In genomic region chr6:31958741-31959739, GRCh38 we compare ENCODE assay signal across 1 cellular context.
A peak's percentile ranks its signal among the peaks of the same experiment; 100 is the strongest.
TF ChIP-seq lines count a peak whose summit lies in the region.

A gene with protein sequence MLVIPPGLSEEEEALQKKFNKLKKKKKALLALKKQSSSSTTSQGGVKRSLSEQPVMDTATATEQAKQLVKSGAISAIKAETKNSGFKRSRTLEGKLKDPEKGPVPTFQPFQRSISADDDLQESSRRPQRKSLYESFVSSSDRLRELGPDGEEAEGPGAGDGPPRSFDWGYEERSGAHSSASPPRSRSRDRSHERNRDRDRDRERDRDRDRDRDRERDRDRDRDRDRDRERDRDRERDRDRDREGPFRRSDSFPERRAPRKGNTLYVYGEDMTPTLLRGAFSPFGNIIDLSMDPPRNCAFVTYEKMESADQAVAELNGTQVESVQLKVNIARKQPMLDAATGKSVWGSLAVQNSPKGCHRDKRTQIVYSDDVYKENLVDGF (minus strand): TSS chr6:31958971. CDS start chr6:31958446, 525 bp downstream.
Gene SKIC2, plus strand, starts transcription at chr6:31959175. Its CDS starts 18 bp downstream, at chr6:31959193.

TF ChIP-seq in HepG2, 621 proteins besides CTCF, POLR2A, EP300 and RAD21 (continued from another document and continues in another):
- TF ChIP-seq PAXIP1 (CRISPR knock-in tag; conservative IDR thresholded peaks at IDR 0.05), result peak; percentile 77
- peak; percentile 94 for TF ChIP-seq ZMYM4 (CRISPR knock-in tag; IDR thresholded peaks at IDR 0.05)
- TF ChIP-seq, protein P1, sequence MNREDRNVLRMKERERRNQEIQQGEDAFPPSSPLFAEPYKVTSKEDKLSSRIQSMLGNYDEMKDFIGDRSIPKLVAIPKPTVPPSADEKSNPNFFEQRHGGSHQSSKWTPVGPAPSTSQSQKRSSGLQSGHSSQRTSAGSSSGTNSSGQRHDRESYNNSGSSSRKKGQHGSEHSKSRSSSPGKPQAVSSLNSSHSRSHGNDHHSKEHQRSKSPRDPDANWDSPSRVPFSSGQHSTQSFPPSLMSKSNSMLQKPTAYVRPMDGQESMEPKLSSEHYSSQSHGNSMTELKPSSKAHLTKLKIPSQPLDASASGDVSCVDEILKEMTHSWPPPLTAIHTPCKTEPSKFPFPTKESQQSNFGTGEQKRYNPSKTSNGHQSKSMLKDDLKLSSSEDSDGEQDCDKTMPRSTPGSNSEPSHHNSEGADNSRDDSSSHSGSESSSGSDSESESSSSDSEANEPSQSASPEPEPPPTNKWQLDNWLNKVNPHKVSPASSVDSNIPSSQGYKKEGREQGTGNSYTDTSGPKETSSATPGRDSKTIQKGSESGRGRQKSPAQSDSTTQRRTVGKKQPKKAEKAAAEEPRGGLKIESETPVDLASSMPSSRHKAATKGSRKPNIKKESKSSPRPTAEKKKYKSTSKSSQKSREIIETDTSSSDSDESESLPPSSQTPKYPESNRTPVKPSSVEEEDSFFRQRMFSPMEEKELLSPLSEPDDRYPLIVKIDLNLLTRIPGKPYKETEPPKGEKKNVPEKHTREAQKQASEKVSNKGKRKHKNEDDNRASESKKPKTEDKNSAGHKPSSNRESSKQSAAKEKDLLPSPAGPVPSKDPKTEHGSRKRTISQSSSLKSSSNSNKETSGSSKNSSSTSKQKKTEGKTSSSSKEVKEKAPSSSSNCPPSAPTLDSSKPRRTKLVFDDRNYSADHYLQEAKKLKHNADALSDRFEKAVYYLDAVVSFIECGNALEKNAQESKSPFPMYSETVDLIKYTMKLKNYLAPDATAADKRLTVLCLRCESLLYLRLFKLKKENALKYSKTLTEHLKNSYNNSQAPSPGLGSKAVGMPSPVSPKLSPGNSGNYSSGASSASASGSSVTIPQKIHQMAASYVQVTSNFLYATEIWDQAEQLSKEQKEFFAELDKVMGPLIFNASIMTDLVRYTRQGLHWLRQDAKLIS (CRISPR knock-in tag; IDR thresholded peaks at IDR 0.05), result no peak
- peak; percentile 82 for TF ChIP-seq POLR2AphosphoS5 (IDR thresholded peaks at IDR 0.05; ENCODE audit: low read depth, low read length)
- TF ChIP-seq, protein P2, sequence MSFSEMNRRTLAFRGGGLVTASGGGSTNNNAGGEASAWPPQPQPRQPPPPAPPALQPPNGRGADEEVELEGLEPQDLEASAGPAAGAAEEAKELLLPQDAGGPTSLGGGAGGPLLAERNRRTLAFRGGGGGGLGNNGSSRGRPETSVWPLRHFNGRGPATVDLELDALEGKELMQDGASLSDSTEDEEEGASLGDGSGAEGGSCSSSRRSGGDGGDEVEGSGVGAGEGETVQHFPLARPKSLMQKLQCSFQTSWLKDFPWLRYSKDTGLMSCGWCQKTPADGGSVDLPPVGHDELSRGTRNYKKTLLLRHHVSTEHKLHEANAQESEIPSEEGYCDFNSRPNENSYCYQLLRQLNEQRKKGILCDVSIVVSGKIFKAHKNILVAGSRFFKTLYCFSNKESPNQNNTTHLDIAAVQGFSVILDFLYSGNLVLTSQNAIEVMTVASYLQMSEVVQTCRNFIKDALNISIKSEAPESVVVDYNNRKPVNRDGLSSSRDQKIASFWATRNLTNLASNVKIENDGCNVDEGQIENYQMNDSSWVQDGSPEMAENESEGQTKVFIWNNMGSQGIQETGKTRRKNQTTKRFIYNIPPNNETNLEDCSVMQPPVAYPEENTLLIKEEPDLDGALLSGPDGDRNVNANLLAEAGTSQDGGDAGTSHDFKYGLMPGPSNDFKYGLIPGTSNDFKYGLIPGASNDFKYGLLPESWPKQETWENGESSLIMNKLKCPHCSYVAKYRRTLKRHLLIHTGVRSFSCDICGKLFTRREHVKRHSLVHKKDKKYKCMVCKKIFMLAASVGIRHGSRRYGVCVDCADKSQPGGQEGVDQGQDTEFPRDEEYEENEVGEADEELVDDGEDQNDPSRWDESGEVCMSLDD (CRISPR knock-in tag; IDR thresholded peaks at IDR 0.05; ENCODE audit: borderline replicate concordance), result peak; percentile 69; the same call in 1 of the 2 replicates
- TF ChIP-seq ZNF501 (CRISPR knock-in tag; IDR thresholded peaks at IDR 0.05), result peak; percentile 98
- TF ChIP-seq MAFF (IDR thresholded peaks at IDR 0.05; ENCODE audit: low read depth, low read length), result no peak
- peak; percentile 79 for TF ChIP-seq RFX3 (CRISPR knock-in tag; IDR thresholded peaks at IDR 0.05)
- no peak for TF ChIP-seq ZNF10 (CRISPR knock-in tag; IDR thresholded peaks at IDR 0.05; ENCODE audit: borderline replicate concordance, low read depth)
- no peak; the same call in 1 of the 2 replicates for TF ChIP-seq ZNF879 (CRISPR knock-in tag; IDR thresholded peaks at IDR 0.05)
- no peak for TF ChIP-seq ZMYM3 (CRISPR knock-in tag; IDR thresholded peaks at IDR 0.05)
- 0 out of 2 replicates have a peak, but pooled peaks have one; percentile 1 for TF ChIP-seq ZNF276 (CRISPR knock-in tag; IDR thresholded peaks at IDR 0.05; ENCODE audit: low read depth)
- TF ChIP-seq ZNF674 (CRISPR knock-in tag; IDR thresholded peaks at IDR 0.05; ENCODE audit: low read depth), result 0 out of 2 replicates have a peak, but pooled peaks have one; percentile 64
- peak; percentile 96 for TF ChIP-seq SALL2 (CRISPR knock-in tag; IDR thresholded peaks at IDR 0.05)
- peak; percentile 93 for TF ChIP-seq YEATS4 (CRISPR knock-in tag; IDR thresholded peaks at IDR 0.05; ENCODE audit: borderline replicate concordance)
- TF ChIP-seq MTF2 (CRISPR knock-in tag; IDR thresholded peaks at IDR 0.05; ENCODE audit: borderline replicate concordance), result no peak
- TF ChIP-seq RFXAP (CRISPR knock-in tag; IDR thresholded peaks at IDR 0.05; ENCODE audit: borderline replicate concordance), result peak; percentile 95
- TF ChIP-seq PHF8 (CRISPR knock-in tag; IDR thresholded peaks at IDR 0.05), result peak; percentile 85
- peak; percentile 47; the same call in 1 of the 2 replicates for TF ChIP-seq TGIF2 (CRISPR knock-in tag; IDR thresholded peaks at IDR 0.05)
- TF ChIP-seq ZNF788 (CRISPR knock-in tag; IDR thresholded peaks at IDR 0.05; ENCODE audit: borderline replicate concordance), result peak; percentile 95; the same call in 1 of the 2 replicates
- TF ChIP-seq ZNF558 (CRISPR knock-in tag; IDR thresholded peaks at IDR 0.05; ENCODE audit: borderline replicate concordance), result no peak; the same call in 1 of the 2 replicates
- TF ChIP-seq NFIB (CRISPR knock-in tag; IDR thresholded peaks at IDR 0.05; ENCODE audit: borderline replicate concordance), result no peak
- TF ChIP-seq KAT2B (IDR thresholded peaks at IDR 0.05; ENCODE audit: borderline replicate concordance, low read depth, low read length), result no peak
- no peak for TF ChIP-seq ZNF124 (CRISPR knock-in tag; IDR thresholded peaks at IDR 0.05)
- no peak for TF ChIP-seq ZNF616 (CRISPR knock-in tag; IDR thresholded peaks at IDR 0.05; ENCODE audit: low read depth)
- TF ChIP-seq ELF1 (CRISPR knock-in tag; IDR thresholded peaks at IDR 0.05), result peak; percentile 100
- no peak for TF ChIP-seq HMGA1 (CRISPR knock-in tag; conservative IDR thresholded peaks at IDR 0.05)
- TF ChIP-seq, protein P3, sequence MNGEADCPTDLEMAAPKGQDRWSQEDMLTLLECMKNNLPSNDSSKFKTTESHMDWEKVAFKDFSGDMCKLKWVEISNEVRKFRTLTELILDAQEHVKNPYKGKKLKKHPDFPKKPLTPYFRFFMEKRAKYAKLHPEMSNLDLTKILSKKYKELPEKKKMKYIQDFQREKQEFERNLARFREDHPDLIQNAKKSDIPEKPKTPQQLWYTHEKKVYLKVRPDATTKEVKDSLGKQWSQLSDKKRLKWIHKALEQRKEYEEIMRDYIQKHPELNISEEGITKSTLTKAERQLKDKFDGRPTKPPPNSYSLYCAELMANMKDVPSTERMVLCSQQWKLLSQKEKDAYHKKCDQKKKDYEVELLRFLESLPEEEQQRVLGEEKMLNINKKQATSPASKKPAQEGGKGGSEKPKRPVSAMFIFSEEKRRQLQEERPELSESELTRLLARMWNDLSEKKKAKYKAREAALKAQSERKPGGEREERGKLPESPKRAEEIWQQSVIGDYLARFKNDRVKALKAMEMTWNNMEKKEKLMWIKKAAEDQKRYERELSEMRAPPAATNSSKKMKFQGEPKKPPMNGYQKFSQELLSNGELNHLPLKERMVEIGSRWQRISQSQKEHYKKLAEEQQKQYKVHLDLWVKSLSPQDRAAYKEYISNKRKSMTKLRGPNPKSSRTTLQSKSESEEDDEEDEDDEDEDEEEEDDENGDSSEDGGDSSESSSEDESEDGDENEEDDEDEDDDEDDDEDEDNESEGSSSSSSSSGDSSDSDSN (CRISPR knock-in tag; IDR thresholded peaks at IDR 0.05), result peak; percentile 70; the same call in 1 of the 2 replicates
- no peak for TF ChIP-seq ZUFSP (CRISPR knock-in tag; IDR thresholded peaks at IDR 0.05; ENCODE audit: borderline replicate concordance)
- TF ChIP-seq PCBP1 (IDR thresholded peaks at IDR 0.05; ENCODE audit: borderline replicate concordance, low read depth, low read length), result peak; percentile 100
- peak; percentile 74; the same call in 1 of the 2 replicates for TF ChIP-seq FOXK2 (IDR thresholded peaks at IDR 0.05)
- TF ChIP-seq MAF1 (CRISPR knock-in tag; IDR thresholded peaks at IDR 0.05; ENCODE audit: borderline replicate concordance), result 0 out of 2 replicates have a peak, but pooled peaks have one; percentile 65
- TF ChIP-seq SIX4 (CRISPR knock-in tag; IDR thresholded peaks at IDR 0.05), result peak; percentile 41
- no peak for TF ChIP-seq ZNF776 (CRISPR knock-in tag; IDR thresholded peaks at IDR 0.05)
- no peak for TF ChIP-seq ZSCAN30 (CRISPR knock-in tag; IDR thresholded peaks at IDR 0.05)
- TF ChIP-seq ZNF326 (CRISPR knock-in tag; IDR thresholded peaks at IDR 0.05; ENCODE audit: borderline replicate concordance), result no peak
- TF ChIP-seq ZNF337 (CRISPR knock-in tag; IDR thresholded peaks at IDR 0.05; ENCODE audit: borderline replicate concordance, low read depth), result peak; percentile 84; the same call in 1 of the 2 replicates
- TF ChIP-seq MEIS1 (CRISPR knock-in tag; IDR thresholded peaks at IDR 0.05; ENCODE audit: borderline replicate concordance), result 0 out of 2 replicates have a peak, but pooled peaks have one; percentile 50
- peak; percentile 68 for TF ChIP-seq ARID5B (CRISPR knock-in tag; IDR thresholded peaks at IDR 0.05)
